Comparison of ENCODE assay signal across 1 cellular context in genomic region chr1:160638926-160639325, GRCh38.
TF ChIP-seq lines count a peak whose summit lies in the region.

No MANE protein-coding gene starts in this region.

TF ChIP-seq in GM12878, 131 proteins besides CTCF, POLR2A, EP300 and RAD21:
- TF ChIP-seq, protein P1, sequence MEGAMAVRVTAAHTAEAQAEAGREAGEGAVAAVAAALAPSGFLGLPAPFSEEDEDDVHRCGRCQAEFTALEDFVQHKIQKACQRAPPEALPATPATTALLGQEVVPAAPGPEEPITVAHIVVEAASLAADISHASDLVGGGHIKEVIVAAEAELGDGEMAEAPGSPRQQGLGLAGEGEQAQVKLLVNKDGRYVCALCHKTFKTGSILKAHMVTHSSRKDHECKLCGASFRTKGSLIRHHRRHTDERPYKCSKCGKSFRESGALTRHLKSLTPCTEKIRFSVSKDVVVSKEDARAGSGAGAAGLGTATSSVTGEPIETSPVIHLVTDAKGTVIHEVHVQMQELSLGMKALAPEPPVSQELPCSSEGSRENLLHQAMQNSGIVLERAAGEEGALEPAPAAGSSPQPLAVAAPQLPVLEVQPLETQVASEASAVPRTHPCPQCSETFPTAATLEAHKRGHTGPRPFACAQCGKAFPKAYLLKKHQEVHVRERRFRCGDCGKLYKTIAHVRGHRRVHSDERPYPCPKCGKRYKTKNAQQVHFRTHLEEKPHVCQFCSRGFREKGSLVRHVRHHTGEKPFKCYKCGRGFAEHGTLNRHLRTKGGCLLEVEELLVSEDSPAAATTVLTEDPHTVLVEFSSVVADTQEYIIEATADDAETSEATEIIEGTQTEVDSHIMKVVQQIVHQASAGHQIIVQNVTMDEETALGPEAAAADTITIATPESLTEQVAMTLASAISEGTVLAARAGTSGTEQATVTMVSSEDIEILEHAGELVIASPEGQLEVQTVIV (IDR thresholded peaks at IDR 0.05; ENCODE audit: borderline replicate concordance, partially characterized antibody): no peak
- no peak for TF ChIP-seq SUZ12 (IDR thresholded peaks at IDR 0.05; ENCODE audit: unreplicated experiment)
- peak; percentile 12; the same call in 1 of the 2 replicates for TF ChIP-seq SMAD5 (IDR thresholded peaks at IDR 0.05; ENCODE audit: low read depth)
- no peak for TF ChIP-seq RBBP5 (conservative IDR thresholded peaks at IDR 0.05)
- no peak for TF ChIP-seq HDGF (IDR thresholded peaks at IDR 0.05)
- TF ChIP-seq, protein P2, sequence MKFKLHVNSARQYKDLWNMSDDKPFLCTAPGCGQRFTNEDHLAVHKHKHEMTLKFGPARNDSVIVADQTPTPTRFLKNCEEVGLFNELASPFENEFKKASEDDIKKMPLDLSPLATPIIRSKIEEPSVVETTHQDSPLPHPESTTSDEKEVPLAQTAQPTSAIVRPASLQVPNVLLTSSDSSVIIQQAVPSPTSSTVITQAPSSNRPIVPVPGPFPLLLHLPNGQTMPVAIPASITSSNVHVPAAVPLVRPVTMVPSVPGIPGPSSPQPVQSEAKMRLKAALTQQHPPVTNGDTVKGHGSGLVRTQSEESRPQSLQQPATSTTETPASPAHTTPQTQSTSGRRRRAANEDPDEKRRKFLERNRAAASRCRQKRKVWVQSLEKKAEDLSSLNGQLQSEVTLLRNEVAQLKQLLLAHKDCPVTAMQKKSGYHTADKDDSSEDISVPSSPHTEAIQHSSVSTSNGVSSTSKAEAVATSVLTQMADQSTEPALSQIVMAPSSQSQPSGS (IDR thresholded peaks at IDR 0.05; ENCODE audit: low read length): peak; percentile 8; the same call in 1 of the 2 replicates
- peak; percentile 32; the same call in 1 of the 2 replicates for TF ChIP-seq POLR2AphosphoS5 (IDR thresholded peaks at IDR 0.05; ENCODE audit: low read length)
- no peak for TF ChIP-seq PBX3 (IDR thresholded peaks at IDR 0.05; ENCODE audit: insufficient replicate concordance, low read depth, low read length)
TF ChIP-seq in GM12878: peak in this region for 3.
